8 cellular contexts compared by ENCODE assay signal in the genomic region with DNA sequence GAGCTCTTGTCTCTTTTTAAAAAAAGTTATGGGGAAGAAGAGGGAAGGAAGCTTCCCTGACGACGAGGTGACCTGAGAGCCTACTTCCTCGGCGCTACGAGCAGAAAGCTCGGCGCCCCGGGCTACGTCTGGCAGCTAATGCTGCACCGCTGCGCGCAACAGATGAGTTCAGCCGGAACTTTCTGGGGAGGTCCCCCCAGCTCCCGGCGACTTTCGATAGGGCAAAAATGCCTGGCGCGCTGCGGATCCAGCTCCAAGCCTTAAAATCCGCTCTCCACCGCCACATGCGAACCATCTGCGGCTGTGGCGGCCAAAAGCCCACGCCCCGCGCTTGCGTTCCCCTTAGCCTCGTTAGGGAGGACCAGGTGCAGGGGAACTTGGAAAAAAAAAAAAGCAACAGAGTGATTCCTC. TPM values are rescaled to one million over a fixed set of nuclear protein-coding genes. Genes with fewer than 3 reads are reported as not detected.
DNase-seq lines count a peak whose midpoint lies in the region; ATAC-seq and TF ChIP-seq lines count a peak whose summit lies in the region.

No MANE protein-coding gene starts in this region.

- peaks cover 41% of the 10 kb centered on the region for H3K4me1 Mint-ChIP-seq in chondrocyte (ENCODE audit: low read depth)

- no peak for TF ChIP-seq CTCF in GM06990 (IDR thresholded peaks at IDR 0.05; ENCODE audit: insufficient read depth, low read length, poor library complexity, severe bottlenecking)
- no peak for TF ChIP-seq CTCF in HCT116 (IDR thresholded peaks at IDR 0.05 in 2 of 3, conservative IDR thresholded peaks at IDR 0.05 in 1 of 3; ENCODE audit: borderline replicate concordance in 1 of 3, insufficient read depth in 1 of 3, low read depth in 2 of 3, low read length in 2 of 3)
- TF ChIP-seq CTCF in chondrocyte (IDR thresholded peaks at IDR 0.05): no peak

- H2AFZ ChIP-seq in HCT116 (ENCODE audit: low read depth, low read length, poor library complexity, severe bottlenecking): no peak overlapping the region

- no TSS peak for BruUV-seq in HCT116 (replicated peaks; lab: Mats Ljungman, UMichigan)

- H3K27me3 ChIP-seq in GM06990 (replicated peaks; ENCODE audit: control insufficient read depth, insufficient read depth, low read length) (no peaks in the 10 kb centered on the region), HCT116 (ENCODE audit: insufficient read depth, low read length) (no peaks in the 10 kb centered on the region)

- H3K9me2 ChIP-seq in HCT116 (ENCODE audit: insufficient read depth): no peaks in the 10 kb centered on the region

- peaks cover 53% of the 10 kb centered on the region for H3K79me2 ChIP-seq in HCT116 (ENCODE audit: insufficient read depth, low read length)

- no peak for TF ChIP-seq POLR2A in HCT116 (IDR thresholded peaks at IDR 0.05; ENCODE audit: borderline replicate concordance, extremely low read depth, insufficient read depth, insufficient read length)

- RAD21 ChIA-PET in HCT116 (lab: Charles Lee; ENCODE audit: low non-redundant PET in 1 of 2, low total read pairs in 2 of 2, uncharacterized antibody in 2 of 2, unreplicated experiment in 2 of 2): no interaction called here

- no peaks in the 10 kb centered on the region for H3K9me3 Mint-ChIP-seq in chondrocyte (ENCODE audit: low read depth)

- POLR2A ChIA-PET in HCT116 (lab: Charles Lee): interaction anchor here (0.9 to 2.0 kb wide), 4 partner anchors 12 to 72 kb away, joined by 3 to 27 read pairs (median 4); partner anchors contain the start of genes ECD, FAM149B1 and NUDT13

- H3K36me3 ChIP-seq in GM06990 (ENCODE audit: control insufficient read depth, insufficient read depth, low read length) (peaks cover 1% of the 10 kb centered on the region), HCT116 (ENCODE audit: control insufficient read depth in 1 of 2, insufficient read depth in 2 of 2, low read length in 2 of 2) (no peaks in the 10 kb centered on the region)

- no peaks in the 10 kb centered on the region for H3K36me3 Mint-ChIP-seq in chondrocyte (ENCODE audit: low read depth)

- no peaks in the 10 kb centered on the region for H3K9me3 ChIP-seq in HCT116 (ENCODE audit: control insufficient read depth in 1 of 2, insufficient read depth in 1 of 2, low read depth in 1 of 2, low read length in 2 of 2)

- peak overlapping the region; percentile 82 for H3K27ac ChIP-seq in HCT116 (ENCODE audit: low read depth, low read length)

- H4K20me1 ChIP-seq in HCT116 (ENCODE audit: insufficient read depth): no peaks in the 10 kb centered on the region; the same call in 1 of the 2 replicates

- DNase-seq in GM06990 (ENCODE audit: extremely low read depth, insufficient read length) (peak; percentile 82), HCT116 (ENCODE audit: low read depth, low spot score) (no peak), NCI-H1694 (lab: John Stamatoyannopoulos, UW) (peak; percentile 17), chondrocyte (ENCODE audit: low spot score) (peak; percentile 93), left colon (peak; percentile 62 to 78), NCI-H2107 treated with DMSO at 0.1 percent for 48 hours (lab: John Stamatoyannopoulos, UW; ENCODE audit: unreplicated experiment) (no peak)
- DNase-seq in activated CD4-positive, alpha-beta T cell treated with anti-CD3 and anti-CD28 coated beads for 1 hour: peak; percentile 54
- DNase-seq in stimulated activated CD4-positive, alpha-beta T cell treated with anti-CD3 and anti-CD28 coated beads, Interleukin-4, amount 100 ng/mL, for 1 hour: peak; percentile 72

- H3K4me3 Mint-ChIP-seq in chondrocyte (ENCODE audit: unreplicated experiment): peak overlapping the region; percentile 95

- CTCF ChIA-PET in HCT116 (lab: Charles Lee): interaction anchor here (0.7 to 1.7 kb wide), 3 partner anchors 9 to 1200 kb away, joined by 3 to 13 read pairs (median 3); no protein-coding TSS in a partner anchor

- peak; percentile 20 for ATAC-seq in HCT116
- peak; percentile 60 for ATAC-seq in left colon

- peak overlapping the region; percentile 86 for H3K9ac ChIP-seq in HCT116 (ENCODE audit: low read length)

- H3K4me1 ChIP-seq in HCT116 (ENCODE audit: control insufficient read depth in 1 of 2, insufficient read depth in 2 of 2, low read length in 2 of 2): peaks cover 13 to 23% of the 10 kb centered on the region in 2 experiments; a peak in 3 of 4 replicates

- no peak for TF ChIP-seq RAD21 in HCT116 (IDR thresholded peaks at IDR 0.05; ENCODE audit: low read depth)

- H3K27ac Mint-ChIP-seq in chondrocyte (ENCODE audit: unreplicated experiment): peak overlapping the region; percentile 98

- intact Hi-C loops in HCT116 (cut with micrococcal nuclease): no loop called here
- intact Hi-C loops in left colon (cut with DNase I, micrococcal nuclease): no loop called here

- H3K27me3 Mint-ChIP-seq in chondrocyte (ENCODE audit: low read depth): no peaks in the 10 kb centered on the region

- H3K4me3 ChIP-seq in GM06990 (replicated peaks; ENCODE audit: low read depth, low read length) (peak overlapping the region; percentile 92), HCT116 (replicated peaks in 1 of 2; ENCODE audit: low read depth in 1 of 2, low read length in 2 of 2) (peak overlapping the region; percentile 81 to 91)

- H3K4me2 ChIP-seq in HCT116 (ENCODE audit: low read length): peak overlapping the region; percentile 93

TF ChIP-seq in HCT116, 20 proteins besides CTCF, POLR2A, EP300 and RAD21:
- TF ChIP-seq EZH2phosphoT487 (IDR thresholded peaks at IDR 0.05; ENCODE audit: borderline replicate concordance) (no peak), ZBTB33 (IDR thresholded peaks at IDR 0.05; ENCODE audit: extremely low read depth, insufficient replicate concordance, low read length) (no peak), EGR1 (IDR thresholded peaks at IDR 0.05; ENCODE audit: low read depth) (no peak), ZNF274 (IDR thresholded peaks at IDR 0.05; ENCODE audit: low read depth, low read length) (no peak), SP1 (IDR thresholded peaks at IDR 0.05; ENCODE audit: low read depth) (no peak), ELF1 (IDR thresholded peaks at IDR 0.05; ENCODE audit: borderline replicate concordance, low read depth) (no peak), SRF (IDR thresholded peaks at IDR 0.05; ENCODE audit: low read depth) (no peak)
TF ChIP-seq in HCT116: peak in this region for 0.

RNA-seq across cellular contexts. Expression of gene P4HA1, which starts 0.6 kb away (rescaled TPM):
- total RNA-seq in HCT116 (2021; ENCODE audit: unreplicated experiment): 49.7 TPM
- 64.4 and 73.8 TPM in 2 replicates for polyA plus RNA-seq in HCT116 (2012)
- total RNA-seq in chondrocyte: 126 to 179 TPM (median 174 TPM) in 3 replicates
- total RNA-seq in left colon: 10 to 100 TPM; 14.1 to 33.3 TPM

RNA-seq across cellular contexts. Expression of gene NUDT13, which starts 14.2 kb away (rescaled TPM):
- total RNA-seq in HCT116 (2021; ENCODE audit: unreplicated experiment) (1.2 TPM), chondrocyte (1.7 to 2.2 TPM (median 2.0 TPM) in 3 replicates), left colon (1 to 10 TPM; 3.3 to 3.8 TPM)
- 0.45 and 1.5 TPM in 2 replicates for polyA plus RNA-seq in HCT116 (2012)

Comparison
In these comparisons a context has a peak if more than half of its experiments do, and no peak if none do; other contexts are left out.
1. DNase-seq: peak in GM06990 (single experiment), NCI-H1694 (single experiment), activated CD4-positive, alpha-beta T cell treated with anti-CD3 and anti-CD28 coated beads for 1 hour (single experiment), chondrocyte (single experiment), left colon (2 of 2) and stimulated activated CD4-positive, alpha-beta T cell treated with anti-CD3 and anti-CD28 coated beads, Interleukin-4, amount 100 ng/mL, for 1 hour (single experiment); none in HCT116 (single experiment) and NCI-H2107 treated with DMSO at 0.1 percent for 48 hours (single experiment).